ENCODE assay signal across 9 cellular contexts in the genomic region with DNA sequence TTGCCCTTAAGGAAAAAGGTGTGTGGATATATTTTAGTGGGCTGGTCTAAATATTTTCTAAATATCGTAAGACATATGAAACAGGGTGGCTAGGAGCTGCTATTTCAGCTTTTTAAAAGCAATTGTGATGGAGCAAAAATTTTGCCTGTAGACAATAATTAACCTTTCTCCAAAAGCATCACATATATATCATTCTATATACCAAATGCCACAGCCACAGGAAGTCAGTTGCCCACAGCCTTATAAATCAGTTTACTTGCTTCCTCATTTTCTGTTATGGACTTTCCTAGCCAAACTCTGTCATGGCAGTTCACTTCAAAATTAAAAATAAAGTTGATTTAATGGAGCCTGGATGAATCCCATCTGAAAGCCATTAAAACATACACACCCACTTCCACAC.
DNase-seq lines count a peak whose midpoint lies in the region; ATAC-seq, FAIRE-seq and TF ChIP-seq lines count a peak whose summit lies in the region.
"Had no signal": no experiment of that assay in that cellular context is flagged by ENCODE, and none has a peak within 500 bp of the region (broad histone marks: within the 10 kb centered on the region; RNA-seq: fewer than 3 reads in every experiment).

No MANE protein-coding gene starts in this region.

- POLR2A ChIA-PET in SK-N-SH (lab: Yijun Ruan, JAX): no interaction called here

- no peak for TF ChIP-seq RAD21 in SK-N-SH (IDR thresholded peaks at IDR 0.05; ENCODE audit: low read length)

- H2AK5ac ChIP-seq in mesendoderm (ENCODE audit: low read length): no peak overlapping the region

- 84% methylated on average over 1 of the region's 1 CpG for WGBS in SK-N-SH (ENCODE audit: low lambda C conversion rate)
- WGBS in mesendoderm (ENCODE audit: extremely low coverage, insufficient coverage, low lambda C conversion rate): no CpG with 5 or more reads among the region's 1 CpG

- H3K4ac ChIP-seq in mesendoderm (ENCODE audit: low read depth, low read length): no peak overlapping the region

- peaks cover 8% of the 10 kb centered on the region for H3K79me1 ChIP-seq in mesendoderm (ENCODE audit: low read length)

- H3K56ac ChIP-seq in mesendoderm (ENCODE audit: low read length): no peak overlapping the region

- H3F3A ChIP-seq in SK-N-SH (replicated peaks; ENCODE audit: insufficient read depth): peaks cover 13% of the 10 kb centered on the region

- CTCF ChIA-PET in SK-N-SH (lab: Yijun Ruan, JAX): interaction anchor here (0.8 to 6.2 kb wide), 6 partner anchors 9 to 478 kb away, joined by 3 to 68 read pairs (median 3); no protein-coding TSS in a partner anchor

- no peak overlapping the region for H3K4me3 ChIP-seq in SK-N-SH (ENCODE audit: low read depth in 2 of 2, low read length in 1 of 2)
- H3K4me3 ChIP-seq in keratinocyte (ENCODE audit: control insufficient read depth in 2 of 3, extremely low read depth in 1 of 3, insufficient read depth in 2 of 3, low read depth in 1 of 3, low read length in 3 of 3): peak overlapping the region; percentile 27 to 74 (median 57)
- H3K4me3 ChIP-seq in mesendoderm (ENCODE audit: low read length): no peak overlapping the region

- no peaks in the 10 kb centered on the region for H3K9me3 ChIP-seq in SK-N-SH
- H3K9me3 ChIP-seq in keratinocyte (ENCODE audit: control insufficient read depth, low read depth, low read length): no peaks in the 10 kb centered on the region

- no peaks in the 10 kb centered on the region for H4K20me1 ChIP-seq in SK-N-SH (ENCODE audit: insufficient read depth)
- H4K20me1 ChIP-seq in keratinocyte (ENCODE audit: control insufficient read depth, extremely low read depth, insufficient read depth, low read length): no peaks in the 10 kb centered on the region

- H2BK5ac ChIP-seq in mesendoderm (ENCODE audit: low read length): no peak overlapping the region

- FAIRE-seq in keratinocyte (lab: Jason Lieb, UNC): no peak

- no peaks in the 10 kb centered on the region for H3K36me3 ChIP-seq in SK-N-SH (replicated peaks in 1 of 2; ENCODE audit: control insufficient read depth in 1 of 2, insufficient read depth in 2 of 2, low read length in 1 of 2)
- H3K36me3 ChIP-seq in keratinocyte (ENCODE audit: control insufficient read depth in 2 of 2, extremely low read depth in 1 of 2, insufficient read depth in 2 of 2, low read length in 2 of 2): no peaks in the 10 kb centered on the region
- no peaks in the 10 kb centered on the region for H3K36me3 ChIP-seq in mesendoderm (ENCODE audit: control insufficient read depth, insufficient read depth, low read length)

- TF ChIP-seq CTCF in SK-N-SH (IDR thresholded peaks at IDR 0.05): no peak
- TF ChIP-seq CTCF in keratinocyte (optimal IDR thresholded peaks at IDR 0.05 in 1 of 3, IDR thresholded peaks at IDR 0.05 in 1 of 3, conservative IDR thresholded peaks at IDR 0.05 in 1 of 3; ENCODE audit: extremely low read depth in 1 of 3, insufficient read depth in 2 of 3, low read length in 3 of 3): no peak

- H3K23ac ChIP-seq in mesendoderm (ENCODE audit: low read length): no peak overlapping the region

- H3K27ac ChIP-seq in SK-N-SH (ENCODE audit: low read depth in 2 of 2, low read length in 1 of 2) (peak overlapping the region in 1 of 2 experiments; percentile 83; a peak in 2 of 4 replicates), keratinocyte (ENCODE audit: control insufficient read depth, insufficient read depth, low read length) (peak overlapping the region; percentile 94), mesendoderm (ENCODE audit: low read depth, low read length) (no peak overlapping the region)
- H3K27ac ChIP-seq: 22Rv1 had no signal

- ATAC-seq in SK-N-SH treated with all-trans-retinoic acid at 6 μM for 48 hours: no peak
- ATAC-seq in HG02981 (IDR thresholded peaks at IDR 0.05; ENCODE audit: unreplicated experiment): peak; percentile 61

- H2AFZ ChIP-seq in SK-N-SH (ENCODE audit: low read depth): peak overlapping the region; percentile 92
- peak overlapping the region; percentile 63 for H2AFZ ChIP-seq in keratinocyte (ENCODE audit: control insufficient read depth, low read length)

- no peak overlapping the region for H4K5ac ChIP-seq in mesendoderm (ENCODE audit: low read length)

- H3K4me2 ChIP-seq in SK-N-SH (peak overlapping the region; percentile 68; the same call in 1 of the 2 replicates), keratinocyte (ENCODE audit: control insufficient read depth, extremely low read depth, insufficient read depth, low read depth, low read length) (peak overlapping the region; percentile 99), mesendoderm (ENCODE audit: low read length) (no peak overlapping the region)

- H3K9me1 ChIP-seq in keratinocyte (ENCODE audit: control insufficient read depth, extremely low read depth, insufficient read depth, low read length): no peaks in the 10 kb centered on the region

- no peak overlapping the region for H4K8ac ChIP-seq in mesendoderm (ENCODE audit: low read depth, low read length)

- H3K9ac ChIP-seq in SK-N-SH: no peak overlapping the region; the same call in 1 of the 2 replicates
- H3K9ac ChIP-seq in keratinocyte (ENCODE audit: control insufficient read depth, extremely low read depth, insufficient read depth, low read length): peak overlapping the region; percentile 81
- H3K9ac ChIP-seq in mesendoderm (ENCODE audit: low read length): no peak overlapping the region

- no peak for TF ChIP-seq EP300 in SK-N-SH (IDR thresholded peaks at IDR 0.05; ENCODE audit: borderline replicate concordance in 1 of 2, low read depth in 1 of 2, low read length in 1 of 2)

- dilution Hi-C loops in keratinocyte (cut with MboI; ENCODE audit: extremely low pct_ligation_motif_present, low sequenced_read_pairs): no loop called here

- no peak overlapping the region for H2BK120ac ChIP-seq in mesendoderm (ENCODE audit: low read depth, low read length)

- H3K4me1 ChIP-seq in SK-N-SH (ENCODE audit: control insufficient read depth in 1 of 2, insufficient read depth in 2 of 2, low read depth in 1 of 2, low read length in 1 of 2) (peaks cover 0 to 11% of the 10 kb centered on the region in 2 experiments; a peak in 1 of 4 replicates), keratinocyte (ENCODE audit: control insufficient read depth, extremely low read depth, insufficient read depth, low read length) (peaks cover 39% of the 10 kb centered on the region), mesendoderm (ENCODE audit: control insufficient read depth, low read depth, low read length) (peaks cover 6% of the 10 kb centered on the region)

- H3K79me2 ChIP-seq in SK-N-SH (ENCODE audit: insufficient read depth) (no peaks in the 10 kb centered on the region), keratinocyte (ENCODE audit: control insufficient read depth, insufficient read depth, low read length) (peaks cover 46% of the 10 kb centered on the region), mesendoderm (ENCODE audit: control insufficient read depth, insufficient read depth, low read length) (peaks cover 4% of the 10 kb centered on the region)

- no peaks in the 10 kb centered on the region for H3K9me2 ChIP-seq in SK-N-SH

- H3K27me3 ChIP-seq in SK-N-SH (ENCODE audit: insufficient read depth) (no peaks in the 10 kb centered on the region), keratinocyte (ENCODE audit: control insufficient read depth, extremely low read depth, insufficient read depth, low read length) (no peaks in the 10 kb centered on the region), mesendoderm (ENCODE audit: insufficient read depth, low read length, poor library complexity) (no peaks in the 10 kb centered on the region)

- H3K18ac ChIP-seq in mesendoderm (ENCODE audit: low read length): no peak overlapping the region

- DNase-seq in SK-N-SH (no peak), SKM-1 treated with dmso at 0.1 percent for 144 hours (lab: John Stamatoyannopoulos, UW; ENCODE audit: unreplicated experiment) (peak; percentile 66), keratinocyte (ENCODE audit: low read depth, low spot score) (no peak), mesendoderm (no peak), HuH-7.5 (ENCODE audit: low spot score) (no peak), DMS53 (lab: John Stamatoyannopoulos, UW) (no peak)

- H2BK15ac ChIP-seq in mesendoderm (replicated peaks; ENCODE audit: low read depth): no peak overlapping the region

TF ChIP-seq in SK-N-SH, 30 proteins besides CTCF, POLR2A, EP300 and RAD21 (continues in another document):
- TF ChIP-seq YY1 (IDR thresholded peaks at IDR 0.05; ENCODE audit: low read depth) (no peak), JUND (IDR thresholded peaks at IDR 0.05) (no peak)
- TF ChIP-seq, protein P1, sequence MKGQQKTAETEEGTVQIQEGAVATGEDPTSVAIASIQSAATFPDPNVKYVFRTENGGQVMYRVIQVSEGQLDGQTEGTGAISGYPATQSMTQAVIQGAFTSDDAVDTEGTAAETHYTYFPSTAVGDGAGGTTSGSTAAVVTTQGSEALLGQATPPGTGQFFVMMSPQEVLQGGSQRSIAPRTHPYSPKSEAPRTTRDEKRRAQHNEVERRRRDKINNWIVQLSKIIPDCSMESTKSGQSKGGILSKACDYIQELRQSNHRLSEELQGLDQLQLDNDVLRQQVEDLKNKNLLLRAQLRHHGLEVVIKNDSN (IDR thresholded peaks at IDR 0.05; ENCODE audit: borderline replicate concordance, low read depth): no peak

TF ChIP-seq in SK-N-SH treated with all-trans-retinoic acid at 6 μM for 48 hours, 23 proteins besides CTCF, POLR2A, EP300 and RAD21 (continues in another document):
- TF ChIP-seq ARNTL (CRISPR knock-in tag; IDR thresholded peaks at IDR 0.05; ENCODE audit: borderline replicate concordance, low read depth) (no peak), ZFP30 (CRISPR knock-in tag; IDR thresholded peaks at IDR 0.05) (no peak), ZNF565 (CRISPR knock-in tag; conservative IDR thresholded peaks at IDR 0.05; ENCODE audit: low read depth) (no peak), GLIS3 (CRISPR knock-in tag; IDR thresholded peaks at IDR 0.05) (no peak), TOX (CRISPR knock-in tag; IDR thresholded peaks at IDR 0.05; ENCODE audit: borderline replicate concordance) (no peak), TCF4 (CRISPR knock-in tag; IDR thresholded peaks at IDR 0.05; ENCODE audit: borderline replicate concordance) (no peak), BACH2 (CRISPR knock-in tag; IDR thresholded peaks at IDR 0.05; ENCODE audit: borderline replicate concordance) (no peak), ISL1 (CRISPR knock-in tag; IDR thresholded peaks at IDR 0.05) (no peak), CSDC2 (CRISPR knock-in tag; IDR thresholded peaks at IDR 0.05) (no peak)
- TF ChIP-seq, protein P2, sequence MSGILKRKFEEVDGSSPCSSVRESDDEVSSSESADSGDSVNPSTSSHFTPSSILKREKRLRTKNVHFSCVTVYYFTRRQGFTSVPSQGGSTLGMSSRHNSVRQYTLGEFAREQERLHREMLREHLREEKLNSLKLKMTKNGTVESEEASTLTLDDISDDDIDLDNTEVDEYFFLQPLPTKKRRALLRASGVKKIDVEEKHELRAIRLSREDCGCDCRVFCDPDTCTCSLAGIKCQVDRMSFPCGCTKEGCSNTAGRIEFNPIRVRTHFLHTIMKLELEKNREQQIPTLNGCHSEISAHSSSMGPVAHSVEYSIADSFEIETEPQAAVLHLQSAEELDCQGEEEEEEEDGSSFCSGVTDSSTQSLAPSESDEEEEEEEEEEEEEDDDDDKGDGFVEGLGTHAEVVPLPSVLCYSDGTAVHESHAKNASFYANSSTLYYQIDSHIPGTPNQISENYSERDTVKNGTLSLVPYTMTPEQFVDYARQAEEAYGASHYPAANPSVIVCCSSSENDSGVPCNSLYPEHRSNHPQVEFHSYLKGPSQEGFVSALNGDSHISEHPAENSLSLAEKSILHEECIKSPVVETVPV (CRISPR knock-in tag; IDR thresholded peaks at IDR 0.05): no peak

Comparison
In these comparisons a context has a peak if more than half of its experiments do, and no peak if none do; other contexts are left out.
1. H3K4me3 ChIP-seq: peak in keratinocyte (3 of 3); none in SK-N-SH (0 of 2) and mesendoderm (single experiment).